21 cellular contexts compared by ENCODE assay signal in genomic region chrX:139640259-139640658, GRCh38.
"Had no signal": no experiment of that assay in that cellular context is flagged by ENCODE, and none has a peak within 500 bp of the region (broad histone marks: within the 10 kb centered on the region; RNA-seq: fewer than 3 reads in every experiment).

No MANE protein-coding gene starts in this region.

- ATAC-seq: gastrocnemius medialis, heart right ventricle, left cardiac atrium, pancreas, right cardiac atrium had no signal

- H3K36me3 ChIP-seq: gastrocnemius medialis, heart right ventricle, left ventricle myocardium inferior, pancreas, suprapubic skin, thyroid gland had no signal

- DNase-seq: effector CD4-positive, alpha-beta T cell; endodermal cell; gastrocnemius medialis; heart right ventricle; hypothalamus; kidney; left cardiac atrium; left ventricle myocardium inferior; mesendoderm; naive B cell; occipital lobe; pancreas; right cardiac atrium; stimulated activated CD4-positive, alpha-beta T cell treated with anti-CD3 and anti-CD28 coated beads, Interleukin-2, amount 100 ng/mL, for 48 hours; stimulated activated naive CD4-positive, alpha-beta T cell treated with Interleukin-2 at 50 U/mL for 16 hours; thyroid gland had no signal

- FAIRE-seq: kidney, pancreas, urothelium cell line had no signal

- H3K9me3 ChIP-seq: gastrocnemius medialis, heart right ventricle, left ventricle myocardium inferior, pancreas, suprapubic skin, thyroid gland had no signal

- H3K4me1 ChIP-seq: gastrocnemius medialis, heart right ventricle, left ventricle myocardium inferior, pancreas, thyroid gland had no signal

- H3K27ac ChIP-seq: coronary artery, gastrocnemius medialis, heart right ventricle, left ventricle myocardium inferior, pancreas, suprapubic skin, thyroid gland had no signal

- H3K4me3 ChIP-seq: coronary artery, gastrocnemius medialis, heart right ventricle, left ventricle myocardium inferior, lung, pancreas, smooth muscle cell, suprapubic skin, thyroid gland had no signal

- H3K4me2 ChIP-seq: smooth muscle cell had no signal

- H3K27me3 ChIP-seq: gastrocnemius medialis, suprapubic skin, thyroid gland had no signal
